ENCODE assay signal across 13 cellular contexts in genomic region chr13:29597701-29598100, GRCh38. TPM values are rescaled to one million over a fixed set of nuclear protein-coding genes. Genes with fewer than 3 reads are reported as not detected.
DNase-seq lines count a peak whose midpoint lies in the region; ATAC-seq and TF ChIP-seq lines count a peak whose summit lies in the region.
"Had no signal": no experiment of that assay in that cellular context is flagged by ENCODE, and none has a peak within 500 bp of the region (broad histone marks: within the 10 kb centered on the region; RNA-seq: fewer than 3 reads in every experiment).

No MANE protein-coding gene starts in this region.

- H3K9me3 ChIP-seq in CD4-positive, alpha-beta T cell (ENCODE audit: control insufficient read depth, low read length): no peaks in the 10 kb centered on the region
- no peaks in the 10 kb centered on the region for H3K9me3 ChIP-seq in SJCRH30 (replicated peaks)

- no peaks in the 10 kb centered on the region for H3K27me3 Mint-ChIP-seq in CD4-positive, alpha-beta T cell
- peaks cover 29% of the 10 kb centered on the region for H3K27me3 Mint-ChIP-seq in nephron (ENCODE audit: low read depth)
- peaks cover 9% of the 10 kb centered on the region for H3K27me3 Mint-ChIP-seq in activated T-helper 17 cell treated with anti-CD3 and anti-CD28 coated beads, Interleukin-2, amount 50 U/mL, for 72 hours

- no peak for DNase-seq in CD4-positive, alpha-beta T cell
- DNase-seq in SJCRH30: peak; percentile 62 to 83
- DNase-seq: AML-193; CD4-positive, alpha-beta memory T cell; DMS153; DMS79; GF-D8; H9 had no signal

- H3K27ac ChIP-seq in CD4-positive, alpha-beta T cell (ENCODE audit: low read depth, low read length): no peak overlapping the region
- peak overlapping the region; percentile 51 for H3K27ac ChIP-seq in SJCRH30
- H3K27ac ChIP-seq: C4-2B had no signal

- H3K4me1 Mint-ChIP-seq in CD4-positive, alpha-beta T cell (ENCODE audit: low read depth): peaks cover 25% of the 10 kb centered on the region
- peaks cover 25% of the 10 kb centered on the region for H3K4me1 Mint-ChIP-seq in nephron
- H3K4me1 Mint-ChIP-seq in activated T-helper 17 cell treated with anti-CD3 and anti-CD28 coated beads, Interleukin-2, amount 50 U/mL, for 72 hours: peaks cover 16% of the 10 kb centered on the region

- H3K36me3 Mint-ChIP-seq in CD4-positive, alpha-beta T cell (ENCODE audit: low read depth): no peaks in the 10 kb centered on the region
- no peaks in the 10 kb centered on the region for H3K36me3 Mint-ChIP-seq in nephron (ENCODE audit: low read depth)
- peaks cover 20% of the 10 kb centered on the region for H3K36me3 Mint-ChIP-seq in activated T-helper 17 cell treated with anti-CD3 and anti-CD28 coated beads, Interleukin-2, amount 50 U/mL, for 72 hours (ENCODE audit: low read depth)

- no peak overlapping the region for H3K27ac Mint-ChIP-seq in CD4-positive, alpha-beta T cell
- no peak overlapping the region for H3K27ac Mint-ChIP-seq in nephron
- no peak overlapping the region for H3K27ac Mint-ChIP-seq in activated T-helper 17 cell treated with anti-CD3 and anti-CD28 coated beads, Interleukin-2, amount 50 U/mL, for 72 hours

- peak overlapping the region; percentile 60 for H3K4me3 Mint-ChIP-seq in CD4-positive, alpha-beta T cell
- peak overlapping the region; percentile 37 to 60 (median 40) for H3K4me3 Mint-ChIP-seq in nephron
- H3K4me3 Mint-ChIP-seq in activated T-helper 17 cell treated with anti-CD3 and anti-CD28 coated beads, Interleukin-2, amount 50 U/mL, for 72 hours: no peak overlapping the region

- intact Hi-C loops in CD4-positive, alpha-beta T cell (cut with DNase I, micrococcal nuclease): loop anchor here in 1 of 2 experiments (5.0 to 10.0 kb wide), 4 partner anchors 255 to 1017 kb away; partner anchors contain the start of genes HMGB1, UBL3 and USPL1

- no peaks in the 10 kb centered on the region for H3K9me3 Mint-ChIP-seq in CD4-positive, alpha-beta T cell
- no peaks in the 10 kb centered on the region for H3K9me3 Mint-ChIP-seq in nephron
- no peaks in the 10 kb centered on the region for H3K9me3 Mint-ChIP-seq in activated T-helper 17 cell treated with anti-CD3 and anti-CD28 coated beads, Interleukin-2, amount 50 U/mL, for 72 hours
- H3K9me3 Mint-ChIP-seq: CD4-positive, alpha-beta memory T cell; H9 had no signal

- no peaks in the 10 kb centered on the region for H3K27me3 ChIP-seq in CD4-positive, alpha-beta T cell (ENCODE audit: control insufficient read depth, insufficient read depth, low read length)
- H3K27me3 ChIP-seq in SJCRH30: no peaks in the 10 kb centered on the region

- TF ChIP-seq CTCF in CD4-positive, alpha-beta T cell (IDR thresholded peaks at IDR 0.05): no peak
- TF ChIP-seq CTCF in nephron (IDR thresholded peaks at IDR 0.05; ENCODE audit: unreplicated experiment in 3 of 3): no peak

- no peak for ATAC-seq in CD4-positive, alpha-beta T cell (ENCODE audit: poor library complexity)
- ATAC-seq in HG03045 (IDR thresholded peaks at IDR 0.05; ENCODE audit: unreplicated experiment): no peak
- ATAC-seq in activated T-helper 17 cell treated with anti-CD3 and anti-CD28 coated beads, Interleukin-2, amount 50 U/mL, for 72 hours (replicated peaks): no peak
- ATAC-seq in GM21723 (IDR thresholded peaks at IDR 0.05; ENCODE audit: unreplicated experiment): no peak

- H3K4me1 ChIP-seq in SJCRH30: peaks cover 31% of the 10 kb centered on the region

- no peaks in the 10 kb centered on the region; the same call in 1 of the 2 replicates for H3K36me3 ChIP-seq in SJCRH30

- CTCF ChIA-PET in CD4-positive, alpha-beta T cell (lab: Charles Lee): no interaction called here

- no peak overlapping the region for H3K4me3 ChIP-seq in SJCRH30

- POLR2A ChIA-PET in CD4-positive, alpha-beta T cell (lab: Charles Lee): no interaction called here

RNA-seq across cellular contexts. Expression of gene SLC7A1, which starts 2.2 kb away (rescaled TPM):
- total RNA-seq in CD4-positive, alpha-beta T cell: 10 to 100 TPM; 11.3 to 12.3 TPM
- total RNA-seq in SJCRH30 (2014; rRNA removed; shearing (Covaris generic)): 30.3 and 32.6 TPM in 2 replicates
- 100 to 1,000 TPM in 1 of 2 donors, 10 to 100 TPM in 1; 60.1 to 114 TPM for total RNA-seq in activated T-helper 17 cell treated with anti-CD3 and anti-CD28 coated beads, Interleukin-2, amount 50 U/mL, for 72 hours

Comparison
In these comparisons a context has a peak if more than half of its experiments do, and no peak if none do; other contexts are left out.
1. DNase-seq: peak in SJCRH30 (2 of 2); none in CD4-positive, alpha-beta T cell (0 of 10).